9 cellular contexts compared by ENCODE assay signal in genomic region chr11:75583710-75584658, GRCh38. TPM values are rescaled to one million over a fixed set of nuclear protein-coding genes. Genes with fewer than 3 reads are reported as not detected.
A peak's percentile ranks its signal among the peaks of the same experiment; 100 is the strongest.
DNase-seq lines count a peak whose midpoint lies in the region; ATAC-seq, FAIRE-seq and TF ChIP-seq lines count a peak whose summit lies in the region.
"Had no signal": no experiment of that assay in that cellular context is flagged by ENCODE, and none has a peak within 500 bp of the region (broad histone marks: within the 10 kb centered on the region; RNA-seq: fewer than 3 reads in every experiment).

No MANE protein-coding gene starts in this region.

- FAIRE-seq in frontal cortex (lab: Jason Lieb, UNC) = no peak
- FAIRE-seq: A204.1 had no signal

- peak overlapping the region; percentile 41 for H3K4me3 Mint-ChIP-seq in activated T-helper 2 cell treated with anti-CD3 and anti-CD28 coated beads, Interferon-gamma antibody, Interleukin-2, Interleukin-4, amounts not matched to agents 10 μg/mL and 5 μg/mL and 100 μg/mL, durations not matched to agents 14 hours and 24 hours and 36 hours (ENCODE audit: low read depth)
- peak overlapping the region; percentile 83 for H3K4me3 Mint-ChIP-seq in natural killer cell

- no peaks in the 10 kb centered on the region for H3K36me3 Mint-ChIP-seq in activated T-helper 2 cell treated with anti-CD3 and anti-CD28 coated beads, Interferon-gamma antibody, Interleukin-2, Interleukin-4, amounts not matched to agents 10 μg/mL and 5 μg/mL and 100 μg/mL, durations not matched to agents 14 hours and 24 hours and 36 hours (ENCODE audit: low read depth)
- H3K36me3 Mint-ChIP-seq in natural killer cell = no peaks in the 10 kb centered on the region

- ATAC-seq in natural killer cell (peak in 2 of 3 donors; percentile 7 to 24), HG03159 (IDR thresholded peaks at IDR 0.05; ENCODE audit: unreplicated experiment) (no peak)

- peaks cover 41% of the 10 kb centered on the region for H3K27me3 Mint-ChIP-seq in activated T-helper 2 cell treated with anti-CD3 and anti-CD28 coated beads, Interferon-gamma antibody, Interleukin-2, Interleukin-4, amounts not matched to agents 10 μg/mL and 5 μg/mL and 100 μg/mL, durations not matched to agents 14 hours and 24 hours and 36 hours (ENCODE audit: low read depth)
- peaks cover 4 to 8% of the 10 kb centered on the region in 2 donors for H3K27me3 Mint-ChIP-seq in natural killer cell (ENCODE audit: low read depth in 2 of 2)

- TF ChIP-seq CTCF in natural killer cell (IDR thresholded peaks at IDR 0.05) = no peak

- H3K4me1 Mint-ChIP-seq in activated T-helper 2 cell treated with anti-CD3 and anti-CD28 coated beads, Interferon-gamma antibody, Interleukin-2, Interleukin-4, amounts not matched to agents 10 μg/mL and 5 μg/mL and 100 μg/mL, durations not matched to agents 14 hours and 24 hours and 36 hours (ENCODE audit: low read depth) = peaks cover 9% of the 10 kb centered on the region
- H3K4me1 Mint-ChIP-seq in natural killer cell = peaks cover 8 to 23% of the 10 kb centered on the region in 2 donors

- no peaks in the 10 kb centered on the region for H3K9me3 Mint-ChIP-seq in activated T-helper 2 cell treated with anti-CD3 and anti-CD28 coated beads, Interferon-gamma antibody, Interleukin-2, Interleukin-4, amounts not matched to agents 10 μg/mL and 5 μg/mL and 100 μg/mL, durations not matched to agents 14 hours and 24 hours and 36 hours
- H3K9me3 Mint-ChIP-seq in natural killer cell = no peaks in the 10 kb centered on the region

- no peak overlapping the region for H3K27ac Mint-ChIP-seq in activated T-helper 2 cell treated with anti-CD3 and anti-CD28 coated beads, Interferon-gamma antibody, Interleukin-2, Interleukin-4, amounts not matched to agents 10 μg/mL and 5 μg/mL and 100 μg/mL, durations not matched to agents 14 hours and 24 hours and 36 hours
- peak overlapping the region in 1 of 2 donors; percentile 78 for H3K27ac Mint-ChIP-seq in natural killer cell

- intact Hi-C loops in activated T-helper 2 cell treated with anti-CD3 and anti-CD28 coated beads, Interferon-gamma antibody, Interleukin-2, Interleukin-4, amounts not matched to agents 10 μg/mL and 5 μg/mL and 100 μg/mL, durations not matched to agents 14 hours and 24 hours and 36 hours (cut with micrococcal nuclease) = no loop called here
- intact Hi-C loops in natural killer cell (cut with micrococcal nuclease) = no loop called here

- peak; percentile 42 for DNase-seq in DMS 273 (lab: John Stamatoyannopoulos, UW; ENCODE audit: unreplicated experiment)
- no peak for DNase-seq in DMS 273 treated with DMSO at 0.1 percent for 48 hours (lab: John Stamatoyannopoulos, UW)
- peak; percentile 43 for DNase-seq in M059J (ENCODE audit: low read depth)
- DNase-seq in activated T-helper 2 cell treated with anti-CD3 and anti-CD28 coated beads, Interferon-gamma antibody, Interleukin-2, Interleukin-4, amounts not matched to agents 10 μg/mL and 5 μg/mL and 100 μg/mL, durations not matched to agents 14 hours and 24 hours and 36 hours (ENCODE audit: low spot score) = no peak
- peak; percentile 81 to 82 for DNase-seq in frontal cortex (ENCODE audit: low spot score in 2 of 2)
- DNase-seq in natural killer cell = no peak
- DNase-seq in NCI-H1930 (lab: John Stamatoyannopoulos, UW) = no peak

RNA-seq across cellular contexts. Expression of gene SERPINH1, which starts 21.9 kb away (rescaled TPM):
- 369 and 512 TPM in 2 replicates for total RNA-seq in M059J (2014; rRNA removed; shearing (Covaris generic))
- 23.8 and 23.9 TPM in 2 replicates for total RNA-seq in activated T-helper 2 cell treated with anti-CD3 and anti-CD28 coated beads, Interferon-gamma antibody, Interleukin-2, Interleukin-4, amounts not matched to agents 10 μg/mL and 5 μg/mL and 100 μg/mL, durations not matched to agents 14 hours and 24 hours and 36 hours
- total RNA-seq in frontal cortex = 20.0 TPM
- 1 to 10 TPM; 5.4 to 8.8 (median 7.2) TPM for total RNA-seq in natural killer cell

RNA-seq across cellular contexts. Expression of gene GDPD5, which starts 58.2 kb away (rescaled TPM):
- total RNA-seq in M059J (2014; rRNA removed; shearing (Covaris generic)) = 8.0 and 13.8 TPM in 2 replicates
- 11.0 and 14.9 TPM in 2 replicates for total RNA-seq in activated T-helper 2 cell treated with anti-CD3 and anti-CD28 coated beads, Interferon-gamma antibody, Interleukin-2, Interleukin-4, amounts not matched to agents 10 μg/mL and 5 μg/mL and 100 μg/mL, durations not matched to agents 14 hours and 24 hours and 36 hours
- total RNA-seq in frontal cortex (12.2 TPM), natural killer cell (10 to 100 TPM; 49.7 to 95.2 (median 60.2) TPM)

Comparison
In these comparisons a context has a peak if more than half of its experiments do, and no peak if none do; other contexts are left out.
1. DNase-seq: peak in DMS 273 (single experiment), M059J (single experiment) and frontal cortex (2 of 2); none in DMS 273 treated with DMSO at 0.1 percent for 48 hours (single experiment), activated T-helper 2 cell treated with anti-CD3 and anti-CD28 coated beads, Interferon-gamma antibody, Interleukin-2, Interleukin-4, amounts not matched to agents 10 μg/mL and 5 μg/mL and 100 μg/mL, durations not matched to agents 14 hours and 24 hours and 36 hours (single experiment), natural killer cell (single experiment) and NCI-H1930 (0 of 2).
2. RNA of gene SERPINH1, which starts 21.9 kb away (total RNA-seq): 369 to 512 TPM in M059J; 23.8 to 23.9 TPM in activated T-helper 2 cell treated with anti-CD3 and anti-CD28 coated beads, Interferon-gamma antibody, Interleukin-2, Interleukin-4, amounts not matched to agents 10 μg/mL and 5 μg/mL and 100 μg/mL, durations not matched to agents 14 hours and 24 hours and 36 hours, 20.0 TPM in frontal cortex (single experiment) and 5.4 to 8.8 TPM in natural killer cell; every median in the first group is over 10 times any median in the second.